In the genomic region with DNA sequence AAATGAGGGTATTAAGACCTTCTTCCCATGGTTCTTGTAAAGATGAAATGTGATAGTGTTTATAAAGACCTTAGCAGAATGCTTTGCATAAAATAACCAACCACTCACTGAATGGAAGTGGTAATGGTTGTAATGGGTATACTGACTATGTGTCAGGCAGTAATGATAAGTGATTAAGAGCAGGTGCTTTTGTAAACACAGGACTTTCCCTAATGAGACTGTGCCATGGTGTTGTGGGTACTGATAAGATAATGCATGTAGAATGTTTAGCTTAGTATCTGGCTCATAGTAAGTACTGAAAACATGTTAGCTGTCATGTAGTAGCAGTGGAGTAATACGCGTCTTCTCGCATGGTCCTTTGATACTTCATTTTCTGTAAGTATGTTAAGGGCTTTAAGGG, we compare ENCODE assay signal across 24 cellular contexts. TPM values are rescaled to one million over a fixed set of nuclear protein-coding genes. Genes with fewer than 3 reads are reported as not detected.
DNase-seq lines count a peak whose midpoint lies in the region; ATAC-seq, FAIRE-seq and TF ChIP-seq lines count a peak whose summit lies in the region.
"Had no signal": no experiment of that assay in that cellular context is flagged by ENCODE, and none has a peak within 500 bp of the region (broad histone marks: within the 10 kb centered on the region; RNA-seq: fewer than 3 reads in every experiment).

No MANE protein-coding gene starts in this region.

- POLR2A ChIA-PET in GM12878 (lab: Charles Lee) = no interaction called here

- no TSS peak for BruUV-seq in GM12878 (replicated peaks; lab: Mats Ljungman, UMichigan)

- no peak overlapping the region for H3K9ac ChIP-seq in GM12878 (ENCODE audit: control insufficient read depth, insufficient read depth, low read length)

- no peaks in the 10 kb centered on the region for H3K27me3 ChIP-seq in GM12878 (replicated peaks in 1 of 2; ENCODE audit: control insufficient read depth in 2 of 2, insufficient read depth in 2 of 2, low read length in 1 of 2)
- H3K27me3 ChIP-seq: right atrium auricular region had no signal

- in situ Hi-C loops in GM12878 (cut with MboI) = no loop called here

- H3K4me1 ChIP-seq in GM12878 (ENCODE audit: control insufficient read depth, insufficient read depth, low read length) = peaks cover 11% of the 10 kb centered on the region; the same call in 1 of the 2 replicates

- H3K27ac ChIP-seq in GM12878 (ENCODE audit: control insufficient read depth, insufficient read depth) = no peak overlapping the region
- H3K27ac ChIP-seq: left ventricle myocardium inferior, right atrium auricular region, VCaP had no signal

- H3K79me2 ChIP-seq in GM12878 (ENCODE audit: control insufficient read depth, insufficient read depth, low read length) = peaks cover 58% of the 10 kb centered on the region

- SMC1A ChIA-PET in GM12878 (lab: Charles Lee; ENCODE audit: uncharacterized antibody, unreplicated experiment) = interaction anchor here (0.9 to 3.6 kb wide), 4 partner anchors 11 to 87 kb away, joined by 3 to 20 read pairs (median 4); no protein-coding TSS in a partner anchor

- H2AFZ ChIP-seq in GM12878 (ENCODE audit: control insufficient read depth, low read depth, low read length) = no peak overlapping the region

- H3K4me3 ChIP-seq in GM12878 = no peak overlapping the region
- H3K4me3 ChIP-seq: left ventricle myocardium inferior, right atrium auricular region had no signal

- peaks cover 0 to 11% of the 10 kb centered on the region in 2 experiments; a peak in 1 of 4 replicates for H3K36me3 ChIP-seq in GM12878 (ENCODE audit: control insufficient read depth in 2 of 2, insufficient read depth in 2 of 2, low read length in 1 of 2)

- no peak for DNase-seq in activated CD4-positive, CD25-positive, alpha-beta regulatory T cell (lab: John Stamatoyannopoulos, UW)
- DNase-seq in D721Med (ENCODE audit: insufficient read length, low spot score) (no peak), GM12878 (ENCODE audit: low read depth, low spot score) (no peak), DMS79 (lab: John Stamatoyannopoulos, UW) (no peak), SHP77 (lab: John Stamatoyannopoulos, UW) (no peak)
- DNase-seq: DMS79 treated with DMSO at 0.1 percent for 48 hours, GF-D8, hypothalamus, left ventricle myocardium inferior, NCI-H1092 treated with DMSO at 0.1 percent for 48 hours, NCI-H2029 treated with DMSO at 0.1 percent for 48 hours, NCI-H446 treated with DMSO at 0.1 percent for 48 hours, SHP77 treated with DMSO at 0.1 percent for 48 hours had no signal

- TF ChIP-seq EP300 in GM12878 (IDR thresholded peaks at IDR 0.05; ENCODE audit: borderline replicate concordance in 1 of 2, control insufficient read depth in 1 of 2, low read depth in 2 of 2, low read length in 2 of 2) = no peak

- no peaks in the 10 kb centered on the region for H4K20me1 ChIP-seq in GM12878 (ENCODE audit: control insufficient read depth, insufficient read depth)

- TF ChIP-seq CTCF in D721Med (IDR thresholded peaks at IDR 0.05; ENCODE audit: insufficient read depth, missing control alignments) (no peak), GM12878 (IDR thresholded peaks at IDR 0.05 in 2 of 3, conservative IDR thresholded peaks at IDR 0.05 in 1 of 3; ENCODE audit: control insufficient read depth in 2 of 3, extremely low read depth in 1 of 3, insufficient read depth in 1 of 3, low read depth in 3 of 3, low read length in 3 of 3) (no peak)

- ATAC-seq in activated CD4-positive, CD25-positive, alpha-beta regulatory T cell treated with anti-CD3 and anti-CD28 coated beads, Interleukin-2, amount 50 U/mL, for 24 hours = peak; percentile 62 to 72
- ATAC-seq in HG02610 (IDR thresholded peaks at IDR 0.05; ENCODE audit: unreplicated experiment) = peak; percentile 36
- ATAC-seq in GM12878 = peak; percentile 68
- ATAC-seq in HG02571 (IDR thresholded peaks at IDR 0.05; ENCODE audit: unreplicated experiment) = no peak

- no peak for TF ChIP-seq RAD21 in GM12878 (IDR thresholded peaks at IDR 0.05; ENCODE audit: insufficient read depth, low read depth, low read length)

- H3K9me3 ChIP-seq in GM12878 (replicated peaks; ENCODE audit: control insufficient read depth, insufficient read depth, low read length) = no peaks in the 10 kb centered on the region
- H3K9me3 ChIP-seq: left ventricle myocardium inferior, right atrium auricular region had no signal

- no peak overlapping the region for H3K4me2 ChIP-seq in GM12878 (ENCODE audit: control insufficient read depth, insufficient read depth)

- no peak for TF ChIP-seq POLR2A in GM12878 (IDR thresholded peaks at IDR 0.05; ENCODE audit: low read depth, low read length)

- FAIRE-seq in D721Med (lab: Jason Lieb, UNC) (peak; percentile 60), GM12878 (lab: Jason Lieb, UNC) (no peak)
- FAIRE-seq: endothelial cell of umbilical vein, H54 had no signal

- RAD21 ChIA-PET in GM12878 (lab: Charles Lee; ENCODE audit: unreplicated experiment) = interaction anchor here (0.7 to 1.2 kb wide), 2 partner anchors 87 to 160 kb away, joined by 3 to 6 read pairs; no protein-coding TSS in a partner anchor

- CTCF ChIA-PET in GM12878 (lab: Yijun Ruan, JAX) = interaction anchor here (1.0 to 2.6 kb wide), 3 partner anchors 10 to 87 kb away, joined by 3 to 9 read pairs (median 4); no protein-coding TSS in a partner anchor

- WGBS in GM12878 (ENCODE audit: insufficient coverage, insufficient replicate concordance, low lambda C conversion rate, missing lambda C conversion rate) = 98% methylated on average over 3 of the region's 3 CpGs

- intact Hi-C loops in GM12878 (cut with micrococcal nuclease; ENCODE audit: unreplicated experiment) = no loop called here

TF ChIP-seq in GM12878, 131 proteins besides CTCF, POLR2A, EP300 and RAD21 (continues in another document):
- no peak for TF ChIP-seq HCFC1 (IDR thresholded peaks at IDR 0.05; ENCODE audit: low read length)
- no peak for TF ChIP-seq PAX5 (IDR thresholded peaks at IDR 0.05; ENCODE audit: borderline replicate concordance, low read depth, low read length)
- no peak for TF ChIP-seq NR2C1 (IDR thresholded peaks at IDR 0.05)
- TF ChIP-seq CEBPB (IDR thresholded peaks at IDR 0.05; ENCODE audit: borderline replicate concordance in 1 of 2, low read depth in 2 of 2, low read length in 2 of 2) = no peak
- no peak for TF ChIP-seq IKZF1 (conservative IDR thresholded peaks at IDR 0.05)
- TF ChIP-seq, protein P1, sequence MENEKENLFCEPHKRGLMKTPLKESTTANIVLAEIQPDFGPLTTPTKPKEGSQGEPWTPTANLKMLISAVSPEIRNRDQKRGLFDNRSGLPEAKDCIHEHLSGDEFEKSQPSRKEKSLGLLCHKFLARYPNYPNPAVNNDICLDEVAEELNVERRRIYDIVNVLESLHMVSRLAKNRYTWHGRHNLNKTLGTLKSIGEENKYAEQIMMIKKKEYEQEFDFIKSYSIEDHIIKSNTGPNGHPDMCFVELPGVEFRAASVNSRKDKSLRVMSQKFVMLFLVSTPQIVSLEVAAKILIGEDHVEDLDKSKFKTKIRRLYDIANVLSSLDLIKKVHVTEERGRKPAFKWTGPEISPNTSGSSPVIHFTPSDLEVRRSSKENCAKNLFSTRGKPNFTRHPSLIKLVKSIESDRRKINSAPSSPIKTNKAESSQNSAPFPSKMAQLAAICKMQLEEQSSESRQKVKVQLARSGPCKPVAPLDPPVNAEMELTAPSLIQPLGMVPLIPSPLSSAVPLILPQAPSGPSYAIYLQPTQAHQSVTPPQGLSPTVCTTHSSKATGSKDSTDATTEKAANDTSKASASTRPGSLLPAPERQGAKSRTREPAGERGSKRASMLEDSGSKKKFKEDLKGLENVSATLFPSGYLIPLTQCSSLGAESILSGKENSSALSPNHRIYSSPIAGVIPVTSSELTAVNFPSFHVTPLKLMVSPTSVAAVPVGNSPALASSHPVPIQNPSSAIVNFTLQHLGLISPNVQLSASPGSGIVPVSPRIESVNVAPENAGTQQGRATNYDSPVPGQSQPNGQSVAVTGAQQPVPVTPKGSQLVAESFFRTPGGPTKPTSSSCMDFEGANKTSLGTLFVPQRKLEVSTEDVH (IDR thresholded peaks at IDR 0.05; ENCODE audit: low read depth, partially characterized antibody) = no peak
- no peak for TF ChIP-seq MYC (IDR thresholded peaks at IDR 0.05; ENCODE audit: insufficient read depth, insufficient read length, insufficient replicate concordance, low read length, severe bottlenecking)

RNA-seq across cellular contexts. Expression of a gene that starts 6.9 kb away (rescaled TPM):
- total RNA-seq in GM12878 (2013; cell fraction: nucleolus; rRNA removed) = 126 and 131 TPM in 2 replicates
- total RNA-seq in GM12878 (2014; rRNA removed) (106 and 110 TPM in 2 replicates), GM12878 (2014; rRNA removed; fragmentation: Illumina TruSeq; extraction: Trizol) (252 and 277 TPM in 2 replicates), GM12878 (2021) (79.2 and 84.4 TPM in 2 replicates)
- 12.5 TPM for polyA plus RNA-seq in GM12878 (2011; ENCODE audit: low read depth)
- polyA plus RNA-seq in GM12878 (2011; rRNA removed) (68.0 and 112 TPM in 2 replicates), GM12878 (2014; fragmentation: Illumina TruSeq; extraction: Trizol) (198 and 252 TPM in 2 replicates), GM12878 (2014; fragmentation: Nextera tagmentation; extraction: Ambion mirVana) (100 to 1,000 TPM; 261 to 262 TPM), GM12878 (2014; rRNA removed) (170 and 177 TPM in 2 replicates), GM12878 (2016; fragmentation: Nextera tagmentation; extraction: Ambion mirVana) (100 to 1,000 TPM; 274 to 282 TPM)
- 27.5 and 33.9 TPM in 2 replicates for polyA plus RNA-seq in GM12878 (2011; cell fraction: cytosol; rRNA removed)
- polyA plus RNA-seq in GM12878 (2011; cell fraction: nucleus; rRNA removed) = 30.7 and 44.7 TPM in 2 replicates
- 89.8 and 117 TPM in 2 replicates for polyA plus RNA-seq in GM12878 (2012)
- 36.0 and 42.0 TPM in 2 replicates for polyA minus RNA-seq in GM12878 (2011; rRNA and poly(A)+ RNA removed)
- 7.2 and 16.8 TPM in 2 replicates for polyA minus RNA-seq in GM12878 (2011; cell fraction: cytosol; rRNA and poly(A)+ RNA removed)
- polyA minus RNA-seq in GM12878 (2011; cell fraction: nucleus; rRNA and poly(A)+ RNA removed) = 85.5 and 115 TPM in 2 replicates

RNA-seq across cellular contexts. Expression of a gene that starts 31.9 kb away (rescaled TPM):
- 0.90 and 0.91 TPM in 2 replicates for total RNA-seq in GM12878 (2013; cell fraction: nucleolus; rRNA removed)
- total RNA-seq in GM12878 (2014; rRNA removed) (0.49 and 0.62 TPM in 2 replicates), GM12878 (2014; rRNA removed; fragmentation: Illumina TruSeq; extraction: Trizol) (1.2 TPM in 2 replicates), GM12878 (2021) (0.35 and 0.62 TPM in 2 replicates)
- polyA plus RNA-seq in GM12878 (2011; ENCODE audit: low read depth) = 0.43 TPM
- polyA plus RNA-seq in GM12878 (2011; rRNA removed) (0.20 and 0.77 TPM in 2 replicates), GM12878 (2014; fragmentation: Illumina TruSeq; extraction: Trizol) (0.41 and 1.0 TPM in 2 replicates), GM12878 (2014; fragmentation: Nextera tagmentation; extraction: Ambion mirVana) (under 1 TPM; 0.16 to 0.24 TPM), GM12878 (2014; rRNA removed) (1.4 and 3.9 TPM in 2 replicates), GM12878 (2016; fragmentation: Nextera tagmentation; extraction: Ambion mirVana) (under 1 TPM; 0.11 to 0.27 TPM)
- polyA plus RNA-seq in GM12878 (2011; cell fraction: cytosol; rRNA removed) = 0.10 and 0.20 TPM in 2 replicates
- 4.7 and 5.8 TPM in 2 replicates for polyA plus RNA-seq in GM12878 (2011; cell fraction: nucleus; rRNA removed)
- polyA plus RNA-seq in GM12878 (2012) = 0.47 and 0.51 TPM in 2 replicates
- polyA minus RNA-seq in GM12878 (2011; rRNA and poly(A)+ RNA removed) = 0.62 and 0.80 TPM in 2 replicates
- not detected in 2 replicates for polyA minus RNA-seq in GM12878 (2011; cell fraction: cytosol; rRNA and poly(A)+ RNA removed)
- 0.60 and 1.5 TPM in 2 replicates for polyA minus RNA-seq in GM12878 (2011; cell fraction: nucleus; rRNA and poly(A)+ RNA removed)
- total RNA-seq: A673, cerebellum, endothelial cell of umbilical vein, left ventricle myocardium inferior, myocyte had no signal
- polyA plus RNA-seq: endothelial cell of umbilical vein, IgD-negative memory B cell had no signal
